ENCODE assay signal across 19 cellular contexts in the genomic region with DNA sequence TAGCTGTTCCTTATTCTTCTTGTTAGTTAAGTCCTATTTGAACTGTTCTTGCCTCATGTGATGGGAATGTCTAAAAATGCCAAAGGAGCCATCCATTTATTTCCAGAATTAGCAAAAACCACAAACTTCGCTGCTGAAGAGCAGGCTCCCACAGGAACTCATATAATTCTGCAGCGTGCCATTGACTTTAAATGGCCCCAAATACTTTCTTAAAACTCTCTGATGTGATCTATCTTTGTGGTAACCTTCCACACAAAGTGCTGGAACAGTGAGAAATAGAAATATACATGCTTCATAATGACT.
A peak's percentile ranks its signal among the peaks of the same experiment; 100 is the strongest.
DNase-seq lines count a peak whose midpoint lies in the region; ATAC-seq, FAIRE-seq and TF ChIP-seq lines count a peak whose summit lies in the region.
"Had no signal": no experiment of that assay in that cellular context is flagged by ENCODE, and none has a peak within 500 bp of the region (broad histone marks: within the 10 kb centered on the region; RNA-seq: fewer than 3 reads in every experiment).

No MANE protein-coding gene starts in this region.

- no peak overlapping the region for H3K4me3 ChIP-seq in AG04450 (ENCODE audit: low read depth, low read length)
- H3K4me3 ChIP-seq in cardiac fibroblast (replicated peaks in 1 of 2; ENCODE audit: low read depth in 2 of 2, low read length in 2 of 2) = no peak overlapping the region
- H3K4me3 ChIP-seq in keratinocyte (ENCODE audit: control insufficient read depth in 2 of 3, extremely low read depth in 1 of 3, insufficient read depth in 2 of 3, low read depth in 1 of 3, low read length in 3 of 3) = no peak overlapping the region
- H3K4me3 ChIP-seq: Peyer's patch, skin epidermis had no signal

- H3K9me1 ChIP-seq in keratinocyte (ENCODE audit: control insufficient read depth, extremely low read depth, insufficient read depth, low read length) = no peaks in the 10 kb centered on the region

- FAIRE-seq in HTR-8/SVneo (lab: Jason Lieb, UNC) = no peak
- FAIRE-seq in keratinocyte (lab: Jason Lieb, UNC) = no peak

- H3K4me2 ChIP-seq in keratinocyte (ENCODE audit: control insufficient read depth, extremely low read depth, insufficient read depth, low read depth, low read length) = peak overlapping the region; percentile 81

- TF ChIP-seq CTCF in AG04450 (IDR thresholded peaks at IDR 0.05; ENCODE audit: low read depth, low read length) (no peak), cardiac fibroblast (IDR thresholded peaks at IDR 0.05; ENCODE audit: low read depth, low read length) (no peak), keratinocyte (optimal IDR thresholded peaks at IDR 0.05 in 1 of 3, IDR thresholded peaks at IDR 0.05 in 1 of 3, conservative IDR thresholded peaks at IDR 0.05 in 1 of 3; ENCODE audit: extremely low read depth in 1 of 3, insufficient read depth in 2 of 3, low read length in 3 of 3) (no peak)

- dilution Hi-C loops in keratinocyte (cut with MboI; ENCODE audit: extremely low pct_ligation_motif_present, low sequenced_read_pairs) = no loop called here

- DNase-seq in AG04450 (ENCODE audit: low read depth, low spot score) (peak; percentile 69), HTR-8/SVneo (ENCODE audit: insufficient read length, low spot score) (peak; percentile 7), cardiac fibroblast (ENCODE audit: low read depth in 2 of 2) (peak; percentile 39), keratinocyte (ENCODE audit: low read depth, low spot score) (no peak), MV-4-11 (lab: John Stamatoyannopoulos, UW) (no peak), ecto neural progenitor cell (ENCODE audit: low spot score) (no peak), NCI-H2227 treated with DMSO at 0.1 percent for 48 hours (lab: John Stamatoyannopoulos, UW) (no peak)
- DNase-seq: activated CD4-positive, alpha-beta T cell treated with anti-CD3 and anti-CD28 coated beads for 36 hours; activated T-cell treated with anti-CD3 and anti-CD28 coated beads for 4 hours; AML-193; DMS53; NCI-H1930; occipital lobe; Peyer's patch; stimulated activated naive CD8-positive, alpha-beta T cell treated with anti-CD3 and anti-CD28 coated beads, Interleukin-15, Interleukin-2, amounts not matched to agents 100 U/mL and 50 U/mL, for 24 hours; T-helper 17 cell had no signal

- H3K9ac ChIP-seq in keratinocyte (ENCODE audit: control insufficient read depth, extremely low read depth, insufficient read depth, low read length) = no peak overlapping the region

- H2AFZ ChIP-seq in keratinocyte (ENCODE audit: control insufficient read depth, low read length) = peak overlapping the region; percentile 90

- no peaks in the 10 kb centered on the region for H3K36me3 ChIP-seq in keratinocyte (ENCODE audit: control insufficient read depth in 2 of 2, extremely low read depth in 1 of 2, insufficient read depth in 2 of 2, low read length in 2 of 2)
- H3K36me3 ChIP-seq: Peyer's patch had no signal

- H3K27me3 ChIP-seq in AG04450 (ENCODE audit: control insufficient read depth, insufficient read depth, low read length) (no peaks in the 10 kb centered on the region), keratinocyte (ENCODE audit: control insufficient read depth, extremely low read depth, insufficient read depth, low read length) (no peaks in the 10 kb centered on the region)
- H3K27me3 ChIP-seq: Peyer's patch had no signal

- H3K4me1 ChIP-seq in keratinocyte (ENCODE audit: control insufficient read depth, extremely low read depth, insufficient read depth, low read length) = peaks cover 26% of the 10 kb centered on the region
- H3K4me1 ChIP-seq: Peyer's patch had no signal

- POLR2A ChIA-PET in AG04450 (lab: Yijun Ruan, JAX) = interaction anchor here (0.9 kb wide), 1 partner anchor 124 kb away, joined by 3 read pairs; no protein-coding TSS in a partner anchor

- no peak for ATAC-seq in GM18861 (IDR thresholded peaks at IDR 0.05; ENCODE audit: unreplicated experiment)
- ATAC-seq: activated CD4-positive, alpha-beta T cell treated with anti-CD3 and anti-CD28 coated beads for 36 hours; activated naive CD4-positive, alpha-beta T cell treated with anti-CD3 and anti-CD28 coated beads, Interleukin-2, amount 50 U/mL, for 72 hours; stimulated activated naive CD8-positive, alpha-beta T cell treated with anti-CD3 and anti-CD28 coated beads, Interleukin-15, Interleukin-2, amounts not matched to agents 100 U/mL and 50 U/mL, for 24 hours; T-helper 17 cell had no signal

- no peaks in the 10 kb centered on the region for H3K9me3 ChIP-seq in AG04450 (ENCODE audit: control insufficient read depth, insufficient read depth, low read length)
- no peaks in the 10 kb centered on the region for H3K9me3 ChIP-seq in keratinocyte (ENCODE audit: control insufficient read depth, low read depth, low read length)
- H3K9me3 ChIP-seq: Peyer's patch had no signal

- no peaks in the 10 kb centered on the region for H3K79me2 ChIP-seq in keratinocyte (ENCODE audit: control insufficient read depth, insufficient read depth, low read length)

- H3K27ac ChIP-seq in AG04450 (ENCODE audit: low read depth, low read length) = no peak overlapping the region
- H3K27ac ChIP-seq in keratinocyte (ENCODE audit: control insufficient read depth, insufficient read depth, low read length) = peak overlapping the region; percentile 66
- H3K27ac ChIP-seq: Peyer's patch had no signal

- H4K20me1 ChIP-seq in keratinocyte (ENCODE audit: control insufficient read depth, extremely low read depth, insufficient read depth, low read length) = no peaks in the 10 kb centered on the region

- CTCF ChIA-PET in AG04450 (lab: Charles Lee) = interaction anchor here (1.4 kb wide), 1 partner anchor 1599 kb away, joined by 4 read pairs; no protein-coding TSS in a partner anchor

Comparison
In these comparisons a context has a peak if more than half of its experiments do, and no peak if none do; other contexts are left out.
1. DNase-seq: peak in AG04450 (single experiment), HTR-8/SVneo (single experiment) and cardiac fibroblast (2 of 2); none in keratinocyte (single experiment), MV-4-11 (single experiment), ecto neural progenitor cell (single experiment) and NCI-H2227 treated with DMSO at 0.1 percent for 48 hours (single experiment).